In genomic region chr18:13725566-13726227, GRCh38 we compare ENCODE assay signal across 8 cellular contexts.
DNase-seq lines count a peak whose midpoint lies in the region; TF ChIP-seq lines count a peak whose summit lies in the region.

No MANE protein-coding gene starts in this region.

- peaks cover 48% of the 10 kb centered on the region for H3K79me2 ChIP-seq in parathyroid adenoma

- H3K27ac Mint-ChIP-seq in T-helper 2 cell treated with Interferon-gamma antibody and Interleukin-4, amounts not matched to agents 5 μg/mL and 100 μg/mL, for 36 hours = peak overlapping the region; percentile 70

- no peaks in the 10 kb centered on the region for H3K9me3 ChIP-seq in parathyroid adenoma (ENCODE audit: control insufficient read depth, low read length)

- H3K4me1 Mint-ChIP-seq in T-helper 2 cell treated with Interferon-gamma antibody and Interleukin-4, amounts not matched to agents 5 μg/mL and 100 μg/mL, for 36 hours (ENCODE audit: low read depth) = peaks cover 52% of the 10 kb centered on the region

- peak overlapping the region; percentile 83 for H3K4me3 ChIP-seq in parathyroid adenoma (ENCODE audit: low read depth, low read length)

- H2AFZ ChIP-seq in parathyroid adenoma = peak overlapping the region; percentile 89

- H3K27ac ChIP-seq in parathyroid adenoma = peak overlapping the region; percentile 12

- DNase-seq in ELR (ENCODE audit: low read depth) (peak; percentile 27), HCEC 1CT (peak; percentile 2), fibroblast of peridontal ligament (ENCODE audit: extremely low read depth) (peak; percentile 13), OCI-M2 (lab: John Stamatoyannopoulos, UW; ENCODE audit: unreplicated experiment) (no peak), amniotic stem cell (lab: John Stamatoyannopoulos, UW) (no peak), UCSD-AML1 (lab: John Stamatoyannopoulos, UW; ENCODE audit: unreplicated experiment) (no peak)
- no peak for DNase-seq in T-helper 2 cell treated with Interferon-gamma antibody and Interleukin-4, amounts not matched to agents 5 μg/mL and 100 μg/mL, for 36 hours (ENCODE audit: low spot score)

- no peak overlapping the region for H3K9ac ChIP-seq in parathyroid adenoma

- no peaks in the 10 kb centered on the region for H3K36me3 ChIP-seq in parathyroid adenoma (ENCODE audit: control insufficient read depth, insufficient read depth, low read length)

- peaks cover 7% of the 10 kb centered on the region for H3K4me1 ChIP-seq in parathyroid adenoma

- peak overlapping the region; percentile 87 for H3K4me3 Mint-ChIP-seq in T-helper 2 cell treated with Interferon-gamma antibody and Interleukin-4, amounts not matched to agents 5 μg/mL and 100 μg/mL, for 36 hours

- no peak for TF ChIP-seq CTCF in parathyroid adenoma (IDR thresholded peaks at IDR 0.05)

- H3K9me3 Mint-ChIP-seq in T-helper 2 cell treated with Interferon-gamma antibody and Interleukin-4, amounts not matched to agents 5 μg/mL and 100 μg/mL, for 36 hours = no peaks in the 10 kb centered on the region

- no peaks in the 10 kb centered on the region for H3K27me3 ChIP-seq in parathyroid adenoma (ENCODE audit: control insufficient read depth, insufficient read depth, low read length)

- peaks cover 25% of the 10 kb centered on the region for H3K36me3 Mint-ChIP-seq in T-helper 2 cell treated with Interferon-gamma antibody and Interleukin-4, amounts not matched to agents 5 μg/mL and 100 μg/mL, for 36 hours (ENCODE audit: low read depth)

- peak overlapping the region; percentile 71 for H3K4me2 ChIP-seq in parathyroid adenoma (ENCODE audit: low read length)

- H3K27me3 Mint-ChIP-seq in T-helper 2 cell treated with Interferon-gamma antibody and Interleukin-4, amounts not matched to agents 5 μg/mL and 100 μg/mL, for 36 hours (ENCODE audit: low read depth) = no peaks in the 10 kb centered on the region

Comparison
In these comparisons a context has a peak if more than half of its experiments do, and no peak if none do; other contexts are left out.
1. DNase-seq: peak in ELR (single experiment), HCEC 1CT (single experiment) and fibroblast of peridontal ligament (single experiment); none in T-helper 2 cell treated with Interferon-gamma antibody and Interleukin-4, amounts not matched to agents 5 μg/mL and 100 μg/mL, for 36 hours (single experiment), OCI-M2 (single experiment), amniotic stem cell (single experiment) and UCSD-AML1 (single experiment).